ENCODE assay signal across 8 cellular contexts in genomic region chr15:85706779-85707518, GRCh38.
DNase-seq lines count a peak whose midpoint lies in the region; ATAC-seq and TF ChIP-seq lines count a peak whose summit lies in the region.

No MANE protein-coding gene starts in this region.

- peak in 1 of 2 donors; percentile 24 for TF ChIP-seq POLR2A in vagina (IDR thresholded peaks at IDR 0.05)

- ATAC-seq in GM19467 (IDR thresholded peaks at IDR 0.05; ENCODE audit: unreplicated experiment) (peak; percentile 34), HG03442 (IDR thresholded peaks at IDR 0.05; ENCODE audit: unreplicated experiment) (no peak)

- H3K4me3 ChIP-seq in OCI-LY3 (ENCODE audit: low read length) (peak overlapping the region; percentile 65), astrocyte of the spinal cord (ENCODE audit: low read depth, low read length) (no peak overlapping the region), mesendoderm (ENCODE audit: low read length) (no peak overlapping the region), vagina (peak overlapping the region; percentile 8 to 23)

- H3K9me3 ChIP-seq in OCI-LY3 (ENCODE audit: insufficient read depth, low read length) (no peaks in the 10 kb centered on the region), vagina (no peaks in the 10 kb centered on the region)

- H3K79me2 ChIP-seq in OCI-LY3 (ENCODE audit: low read length) (peaks cover 55% of the 10 kb centered on the region), mesendoderm (ENCODE audit: control insufficient read depth, insufficient read depth, low read length) (no peaks in the 10 kb centered on the region)

- peak overlapping the region; percentile 6; the same call in 1 of the 2 replicates for H2AFZ ChIP-seq in OCI-LY3 (ENCODE audit: low read depth, low read length)

- no CpG with 5 or more reads among the region's 5 CpGs for WGBS in mesendoderm (ENCODE audit: extremely low coverage, insufficient coverage, low lambda C conversion rate)

- H3K4ac ChIP-seq in mesendoderm (ENCODE audit: low read depth, low read length): no peak overlapping the region

- H2BK5ac ChIP-seq in mesendoderm (ENCODE audit: low read length): peak overlapping the region; percentile 5

- H4K5ac ChIP-seq in mesendoderm (ENCODE audit: low read length): no peak overlapping the region

- in situ Hi-C loops in astrocyte of the spinal cord (cut with HindIII; ENCODE audit: low sequenced_read_pairs): no loop called here

- peak overlapping the region; percentile 88 for H3K4me2 ChIP-seq in OCI-LY3 (ENCODE audit: low read length)
- no peak overlapping the region for H3K4me2 ChIP-seq in mesendoderm (ENCODE audit: low read length)

- H3K36me3 ChIP-seq in OCI-LY3 (replicated peaks; ENCODE audit: low read depth, low read length) (peaks cover 17% of the 10 kb centered on the region), mesendoderm (ENCODE audit: control insufficient read depth, insufficient read depth, low read length) (no peaks in the 10 kb centered on the region), vagina (peaks cover 0 to 15% of the 10 kb centered on the region in 2 donors)

- no peak overlapping the region for H3K23ac ChIP-seq in mesendoderm (ENCODE audit: low read length)

- H3K56ac ChIP-seq in mesendoderm (ENCODE audit: low read length): peak overlapping the region; percentile 49

- intact Hi-C loops in vagina (cut with DNase I): no loop called here

- no peak overlapping the region for H2BK120ac ChIP-seq in mesendoderm (ENCODE audit: low read depth, low read length)

- H3K27me3 ChIP-seq in OCI-LY3 (ENCODE audit: low read depth, low read length) (no peaks in the 10 kb centered on the region), mesendoderm (ENCODE audit: insufficient read depth, low read length, poor library complexity) (no peaks in the 10 kb centered on the region), vagina (no peaks in the 10 kb centered on the region)

- H2AK5ac ChIP-seq in mesendoderm (ENCODE audit: low read length): no peak overlapping the region

- H4K8ac ChIP-seq in mesendoderm (ENCODE audit: low read depth, low read length): no peak overlapping the region

- TF ChIP-seq CTCF in OCI-LY3 (IDR thresholded peaks at IDR 0.05; ENCODE audit: low read depth, low read length) (no peak), astrocyte of the spinal cord (IDR thresholded peaks at IDR 0.05; ENCODE audit: low read depth, low read length) (no peak), vagina (IDR thresholded peaks at IDR 0.05) (no peak)

- H4K20me1 ChIP-seq in OCI-LY3 (ENCODE audit: insufficient read depth, low read length): no peaks in the 10 kb centered on the region

- H3K79me1 ChIP-seq in mesendoderm (ENCODE audit: low read length): no peaks in the 10 kb centered on the region

- peaks cover 95% of the 10 kb centered on the region for H3K4me1 ChIP-seq in OCI-LY3 (ENCODE audit: low read length)
- peaks cover 4% of the 10 kb centered on the region for H3K4me1 ChIP-seq in mesendoderm (ENCODE audit: control insufficient read depth, low read depth, low read length)
- peaks cover 59% of the 10 kb centered on the region for H3K4me1 ChIP-seq in vagina

- H2BK15ac ChIP-seq in mesendoderm (replicated peaks; ENCODE audit: low read depth): no peak overlapping the region

- DNase-seq in A172 (ENCODE audit: low spot score) (peak; percentile 10), astrocyte of the spinal cord (ENCODE audit: low read depth, low spot score) (peak; percentile 62), mesendoderm (peak; percentile 49), vagina (ENCODE audit: extremely low spot score in 2 of 2) (no peak), NCI-H345 (lab: John Stamatoyannopoulos, UW) (no peak)

- H3K18ac ChIP-seq in mesendoderm (ENCODE audit: low read length): no peak overlapping the region

- H3K27ac ChIP-seq in OCI-LY3 (ENCODE audit: low read length) (peak overlapping the region; percentile 88), mesendoderm (ENCODE audit: low read depth, low read length) (no peak overlapping the region), vagina (peak overlapping the region; percentile 83)

- H3K9ac ChIP-seq in OCI-LY3 (ENCODE audit: low read length) (peak overlapping the region; percentile 78), mesendoderm (ENCODE audit: low read length) (no peak overlapping the region)

Comparison
In these comparisons a context has a peak if more than half of its experiments do, and no peak if none do; other contexts are left out.
1. DNase-seq: peak in A172 (single experiment), astrocyte of the spinal cord (single experiment) and mesendoderm (single experiment); none in vagina (0 of 2) and NCI-H345 (single experiment).
2. H3K4me3 ChIP-seq: peak in OCI-LY3 (single experiment) and vagina (2 of 2); none in astrocyte of the spinal cord (single experiment) and mesendoderm (single experiment).